Comparison of ENCODE assay signal across 8 cellular contexts in the genomic region with DNA sequence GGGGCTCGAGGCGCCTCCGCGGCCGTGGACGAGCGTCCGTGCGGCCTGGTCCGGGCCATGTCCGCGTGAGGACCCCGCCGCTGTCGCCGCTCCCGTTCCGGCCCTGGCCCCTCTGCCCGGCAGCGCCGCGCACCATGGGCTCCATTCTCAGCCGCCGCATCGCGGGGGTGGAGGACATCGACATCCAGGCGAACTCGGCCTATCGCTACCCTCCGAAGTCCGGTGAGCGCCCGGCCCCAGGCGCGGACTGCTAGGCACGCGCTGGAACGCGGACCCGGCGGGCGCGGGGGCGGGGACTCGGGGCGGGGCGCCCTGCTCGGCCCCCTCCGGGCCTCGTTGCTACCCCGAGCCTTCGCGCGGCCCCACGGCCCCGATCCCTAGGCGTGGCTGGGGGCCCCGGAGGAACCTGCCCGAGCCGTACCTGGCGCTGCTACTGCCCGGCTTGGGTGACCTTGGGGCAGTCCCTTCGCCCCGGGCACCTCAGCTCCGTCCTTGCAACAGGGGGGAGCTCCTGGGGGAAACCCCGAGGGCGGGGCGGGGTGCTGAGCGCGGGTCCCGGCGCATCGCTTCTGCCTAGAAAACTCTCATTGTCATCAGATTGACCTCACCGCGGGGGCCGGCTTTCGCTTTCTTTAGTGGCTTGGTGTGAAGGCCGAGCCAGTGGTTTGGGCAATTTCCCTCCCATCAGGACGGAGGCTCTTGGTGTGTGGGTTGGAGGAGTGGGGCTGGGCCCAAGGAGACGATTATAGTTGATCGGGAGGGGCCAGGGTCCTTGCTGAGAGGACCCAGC. TPM values are rescaled to one million over a fixed set of nuclear protein-coding genes. Genes with fewer than 3 reads are reported as not detected.
DNase-seq lines count a peak whose midpoint lies in the region; ATAC-seq and TF ChIP-seq lines count a peak whose summit lies in the region.

No MANE protein-coding gene starts in this region.

- peak in 3 of 4 donors; percentile 57 to 95 (median 92) for TF ChIP-seq POLR2A in esophagus squamous epithelium (IDR thresholded peaks at IDR 0.05)

- ATAC-seq in GM18520 (IDR thresholded peaks at IDR 0.05; ENCODE audit: unreplicated experiment) = peak; percentile 46
- ATAC-seq in HG02763 (IDR thresholded peaks at IDR 0.05; ENCODE audit: unreplicated experiment) = peak; percentile 49
- peak; percentile 72 to 81 (median 76) for ATAC-seq in natural killer cell

- H3K9me3 ChIP-seq in esophagus squamous epithelium = no peaks in the 10 kb centered on the region

- H3K27me3 ChIP-seq in esophagus squamous epithelium = no peaks in the 10 kb centered on the region

- H3K4me1 ChIP-seq in esophagus squamous epithelium = peaks cover 15 to 31% (median 16%) of the 10 kb centered on the region in 3 donors

- H3K4me3 ChIP-seq in esophagus squamous epithelium = peak overlapping the region; percentile 67 to 99 (median 98)

- peak overlapping the region; percentile 98 for H3K4me3 Mint-ChIP-seq in natural killer cell
- H3K4me3 Mint-ChIP-seq in stimulated activated naive CD8-positive, alpha-beta T cell treated with anti-CD3 and anti-CD28 coated beads, Interleukin-15, Interleukin-2, amounts not matched to agents 100 ng/mL and 50 ng/mL, for 24 hours = peak overlapping the region; percentile 98

- H3K36me3 ChIP-seq in esophagus squamous epithelium = no peaks in the 10 kb centered on the region

- DNase-seq in NCI-H69 (lab: John Stamatoyannopoulos, UW) = peak; percentile 80
- DNase-seq in activated T-cell treated with anti-CD3 and anti-CD28 coated beads, Interleukin-2, amount 50 U/mL, for 1 hour = peak; percentile 69
- DNase-seq in esophagus squamous epithelium (lab: John Stamatoyannopoulos, UW) = no peak
- DNase-seq in natural killer cell = peak; percentile 82
- DNase-seq in GF-D8 (lab: John Stamatoyannopoulos, UW) = no peak

- H3K27ac Mint-ChIP-seq in natural killer cell = peak overlapping the region; percentile 99 to 100
- peak overlapping the region; percentile 96 for H3K27ac Mint-ChIP-seq in stimulated activated naive CD8-positive, alpha-beta T cell treated with anti-CD3 and anti-CD28 coated beads, Interleukin-15, Interleukin-2, amounts not matched to agents 100 ng/mL and 50 ng/mL, for 24 hours

- H3K36me3 Mint-ChIP-seq in natural killer cell = no peaks in the 10 kb centered on the region
- H3K36me3 Mint-ChIP-seq in stimulated activated naive CD8-positive, alpha-beta T cell treated with anti-CD3 and anti-CD28 coated beads, Interleukin-15, Interleukin-2, amounts not matched to agents 100 ng/mL and 50 ng/mL, for 24 hours (ENCODE audit: low read depth) = peaks cover 7% of the 10 kb centered on the region

- 0% methylated on average over 10 of the region's 82 CpGs; no CpG with 5 or more reads in 1 of the 2 donors for whole genome bisulfite sequencing in esophagus squamous epithelium, 2 donors

- H3K27me3 Mint-ChIP-seq in natural killer cell (ENCODE audit: low read depth in 2 of 2) = no peaks in the 10 kb centered on the region
- no peaks in the 10 kb centered on the region for H3K27me3 Mint-ChIP-seq in stimulated activated naive CD8-positive, alpha-beta T cell treated with anti-CD3 and anti-CD28 coated beads, Interleukin-15, Interleukin-2, amounts not matched to agents 100 ng/mL and 50 ng/mL, for 24 hours

- no peak for TF ChIP-seq CTCF in esophagus squamous epithelium (IDR thresholded peaks at IDR 0.05)
- no peak for TF ChIP-seq CTCF in natural killer cell (IDR thresholded peaks at IDR 0.05)

- peaks cover 27 to 34% of the 10 kb centered on the region in 2 donors for H3K4me1 Mint-ChIP-seq in natural killer cell
- peaks cover 36% of the 10 kb centered on the region for H3K4me1 Mint-ChIP-seq in stimulated activated naive CD8-positive, alpha-beta T cell treated with anti-CD3 and anti-CD28 coated beads, Interleukin-15, Interleukin-2, amounts not matched to agents 100 ng/mL and 50 ng/mL, for 24 hours (ENCODE audit: low read depth)

- intact Hi-C loops in esophagus squamous epithelium (cut with DNase I) (no loop called here), natural killer cell (cut with micrococcal nuclease) (loop anchor here (1.0 kb wide), 1 partner anchor 9 kb away; no protein-coding TSS in a partner anchor)

- H3K27ac ChIP-seq in esophagus squamous epithelium = peak overlapping the region; percentile 91 to 98 (median 94)

- H3K9me3 Mint-ChIP-seq in natural killer cell = no peaks in the 10 kb centered on the region
- H3K9me3 Mint-ChIP-seq in stimulated activated naive CD8-positive, alpha-beta T cell treated with anti-CD3 and anti-CD28 coated beads, Interleukin-15, Interleukin-2, amounts not matched to agents 100 ng/mL and 50 ng/mL, for 24 hours = no peaks in the 10 kb centered on the region

RNA-seq across cellular contexts. Expression of a gene that starts 0.4 kb away (rescaled TPM):
- total RNA-seq in esophagus squamous epithelium = 10 to 100 TPM; 15.8 to 25.6 (median 22.0) TPM
- 100 to 1,000 TPM; 102 to 106 (median 105) TPM for total RNA-seq in natural killer cell

RNA-seq across cellular contexts. Expression of a gene that starts 10.3 kb away (rescaled TPM):
- 10 to 100 TPM in 1 of 4 donors, 1 to 10 TPM in 3; 5.9 to 17.0 (median 9.6) TPM for total RNA-seq in esophagus squamous epithelium
- total RNA-seq in natural killer cell = 10 to 100 TPM; 40.8 to 54.4 (median 53.6) TPM

Comparison
In these comparisons a context has a peak if more than half of its experiments do, and no peak if none do; other contexts are left out.
1. DNase-seq: peak in NCI-H69 (single experiment), activated T-cell treated with anti-CD3 and anti-CD28 coated beads, Interleukin-2, amount 50 U/mL, for 1 hour (single experiment) and natural killer cell (single experiment); none in esophagus squamous epithelium (single experiment) and GF-D8 (single experiment).
2. Peak in every context shown above with its lines, with median percentiles within 50 percentile points of each other: ATAC-seq.